Comparison of ENCODE assay signal across 14 cellular contexts in the genomic region with DNA sequence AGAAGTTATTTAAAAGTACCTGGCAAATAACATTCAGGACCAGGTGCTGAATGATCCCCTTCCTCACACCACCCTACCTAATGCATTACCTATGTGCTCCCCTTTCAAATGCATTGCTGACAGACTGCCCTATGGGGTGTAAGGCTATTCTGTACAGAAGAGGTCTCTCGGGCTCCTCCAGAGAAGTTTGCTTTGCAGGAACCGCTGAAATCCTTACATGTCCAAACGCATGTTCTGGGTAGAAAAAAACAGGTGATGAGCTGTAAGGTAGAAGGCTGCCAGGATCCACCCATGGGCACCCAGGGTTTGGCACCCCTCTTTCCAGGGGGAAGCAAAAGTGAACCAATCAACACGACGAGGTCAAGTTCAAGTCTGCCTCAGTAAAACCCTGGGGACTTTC. TPM values are rescaled to one million over a fixed set of nuclear protein-coding genes. Genes with fewer than 3 reads are reported as not detected.
A peak's percentile ranks its signal among the peaks of the same experiment; 100 is the strongest.
DNase-seq lines count a peak whose midpoint lies in the region; ATAC-seq and TF ChIP-seq lines count a peak whose summit lies in the region.
"Had no signal": no experiment of that assay in that cellular context is flagged by ENCODE, and none has a peak within 500 bp of the region (broad histone marks: within the 10 kb centered on the region; RNA-seq: fewer than 3 reads in every experiment).

No MANE protein-coding gene starts in this region.

- no peaks in the 10 kb centered on the region for H3K27me3 ChIP-seq in dorsolateral prefrontal cortex
- H3K27me3 ChIP-seq in mesenchymal stem cell (ENCODE audit: control insufficient read depth in 1 of 2, insufficient read depth in 1 of 2, low read length in 2 of 2) = peaks cover 0 to 5% of the 10 kb centered on the region in 2 experiments
- H3K27me3 ChIP-seq: testis had no signal

- no peaks in the 10 kb centered on the region for H3K79me1 ChIP-seq in mesenchymal stem cell (replicated peaks; ENCODE audit: low read length, poor library complexity, severe bottlenecking)

- no peak for TF ChIP-seq CTCF in RWPE1 (conservative IDR thresholded peaks at IDR 0.05; ENCODE audit: low read depth)
- no peak for TF ChIP-seq CTCF in dorsolateral prefrontal cortex (IDR thresholded peaks at IDR 0.05 in 54 of 56, conservative IDR thresholded peaks at IDR 0.05 in 2 of 56; ENCODE audit: low read depth in 1 of 56, partially characterized antibody in 56 of 56)
- TF ChIP-seq CTCF in lower leg skin (IDR thresholded peaks at IDR 0.05) = no peak

- 93% methylated on average over 5 of the region's 5 CpGs for WGBS in mesenchymal stem cell
- 45 to 62% methylated on average over 5 of the region's 5 CpGs for WGBS in lower leg skin, 2 donors

- no peak overlapping the region for H4K8ac ChIP-seq in mesenchymal stem cell (ENCODE audit: low read length)

- H3K36me3 ChIP-seq in mesenchymal stem cell (ENCODE audit: control insufficient read depth in 1 of 2, insufficient read depth in 2 of 2, low read depth in 1 of 2, low read length in 2 of 2) = no peaks in the 10 kb centered on the region

- H3K9ac ChIP-seq in mesenchymal stem cell (ENCODE audit: low read length) = peak overlapping the region; percentile 91

- no peak overlapping the region for H3K23ac ChIP-seq in mesenchymal stem cell (ENCODE audit: low read length in 2 of 2)

- H3K18ac ChIP-seq in mesenchymal stem cell (ENCODE audit: low read depth in 1 of 2, low read length in 2 of 2) = no peak overlapping the region

- no peak overlapping the region for H2BK120ac ChIP-seq in mesenchymal stem cell (ENCODE audit: low read depth, low read length)

- POLR2A ChIA-PET in RWPE1 (lab: Yijun Ruan, JAX; ENCODE audit: low non-redundant PET) = no interaction called here

- CTCF ChIA-PET in RWPE1 (lab: Yijun Ruan, JAX) = no interaction called here

- no peak overlapping the region for H2AK5ac ChIP-seq in mesenchymal stem cell (ENCODE audit: low read length, severe bottlenecking)

- H2BK12ac ChIP-seq in mesenchymal stem cell (ENCODE audit: low read length in 2 of 2) = no peak overlapping the region

- H3K14ac ChIP-seq in mesenchymal stem cell (ENCODE audit: low read length in 2 of 2) = no peak overlapping the region

- no peaks in the 10 kb centered on the region for H3K9me3 ChIP-seq in mesenchymal stem cell (ENCODE audit: control insufficient read depth, low read length)
- H3K9me3 ChIP-seq: testis had no signal

- H3K4me3 ChIP-seq in dorsolateral prefrontal cortex (no peak overlapping the region), mesenchymal stem cell (ENCODE audit: insufficient read depth in 1 of 2, low read depth in 1 of 2, low read length in 2 of 2) (no peak overlapping the region), lower leg skin (ENCODE audit: low read depth, poor library complexity, severe bottlenecking) (no peak overlapping the region)
- H3K4me3 ChIP-seq: GM23338, testis had no signal

- peaks cover 16% of the 10 kb centered on the region for H3K4me1 ChIP-seq in mesenchymal stem cell (ENCODE audit: control insufficient read depth, insufficient read depth, low read depth, low read length)

- no peak overlapping the region for H2BK15ac ChIP-seq in mesenchymal stem cell (ENCODE audit: low read depth, poor library complexity, severe bottlenecking)

- no peak overlapping the region for H3K4me2 ChIP-seq in mesenchymal stem cell (ENCODE audit: low read length, poor library complexity, severe bottlenecking)
- H3K4me2 ChIP-seq: GM23338 had no signal

- ATAC-seq in HG02610 (IDR thresholded peaks at IDR 0.05; ENCODE audit: unreplicated experiment) = no peak
- ATAC-seq: GM23338 had no signal

- no peak overlapping the region for H2AFZ ChIP-seq in mesenchymal stem cell (ENCODE audit: low read depth, low read length)

- no peak overlapping the region for H3K4ac ChIP-seq in mesenchymal stem cell (ENCODE audit: low read depth in 1 of 2, low read length in 2 of 2)

- H3K27ac ChIP-seq in RWPE1 = peak overlapping the region; percentile 99
- H3K27ac ChIP-seq in dorsolateral prefrontal cortex = peak overlapping the region in 50 of 59 donors; percentile 6 to 99 (median 95)
- no peak overlapping the region for H3K27ac ChIP-seq in mesenchymal stem cell (ENCODE audit: low read length, poor library complexity, severe bottlenecking)
- peak overlapping the region; percentile 61 for H3K27ac ChIP-seq in substantia nigra (ENCODE audit: low read depth, low read length, poor library complexity, severe bottlenecking)

- H4K91ac ChIP-seq in mesenchymal stem cell (ENCODE audit: low read length) = no peak overlapping the region

- no peak overlapping the region for H2BK5ac ChIP-seq in mesenchymal stem cell (ENCODE audit: low read depth, low read length, poor library complexity, severe bottlenecking)

- no peak for TF ChIP-seq POLR2A in lower leg skin (IDR thresholded peaks at IDR 0.05)

- intact Hi-C loops in dorsolateral prefrontal cortex (cut with DNase I) (no loop called here), lower leg skin (cut with DNase I; ENCODE audit: low total_unique reads) (no loop called here)

- no peak for DNase-seq in RWPE1 (ENCODE audit: low spot score)
- no peak for DNase-seq in dorsolateral prefrontal cortex
- no peak for DNase-seq in mesenchymal stem cell
- DNase-seq in substantia nigra (lab: John Stamatoyannopoulos, UW) = no peak
- no peak for DNase-seq in lower leg skin (ENCODE audit: low spot score in 2 of 2)
- no peak for DNase-seq in DMS79 (lab: John Stamatoyannopoulos, UW)
- DNase-seq in T-helper 2 cell = no peak
- DNase-seq: amniotic stem cell, DMS 273 treated with DMSO at 0.1 percent for 48 hours, NCI-H187, NCI-H510A treated with DMSO at 0.1 percent for 48 hours had no signal

RNA-seq across cellular contexts. Expression of a gene that starts 58.3 kb away (rescaled TPM):
- total RNA-seq in dorsolateral prefrontal cortex = 100 to 1,000 TPM in 34 of 120 experiments, 10 to 100 TPM in 86; 27.7 to 158 (median 75.1) TPM
- polyA plus RNA-seq in mesenchymal stem cell (2013, experiment 1 of 2) = 8.1 TPM
- polyA plus RNA-seq in mesenchymal stem cell (2013, experiment 2 of 2) = 6.9 TPM
- 10 to 100 TPM; 13.8 to 23.0 (median 16.3) TPM for total RNA-seq in lower leg skin
